In the genomic region with DNA sequence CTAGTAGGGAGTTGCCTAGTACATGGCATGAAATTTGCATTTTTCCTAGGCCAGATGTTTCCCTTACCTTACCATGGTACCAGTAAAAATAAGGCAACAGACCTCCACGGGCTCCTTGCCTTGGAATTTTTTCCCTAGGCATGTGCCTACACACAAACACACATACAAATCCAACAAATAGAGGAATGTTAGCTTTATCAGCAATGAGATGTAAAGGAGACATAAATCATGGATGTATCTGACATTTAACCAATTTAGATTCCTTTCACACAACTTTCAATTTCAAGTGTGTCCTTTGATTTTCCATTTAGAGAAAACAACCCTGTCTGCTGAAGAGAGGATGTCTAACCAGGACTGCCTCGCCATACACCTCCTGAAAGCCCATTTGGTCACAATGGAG, we compare ENCODE assay signal across 7 cellular contexts.
"Had no signal": no experiment of that assay in that cellular context is flagged by ENCODE, and none has a peak within 500 bp of the region (broad histone marks: within the 10 kb centered on the region; RNA-seq: fewer than 3 reads in every experiment).

No MANE protein-coding gene starts in this region.

- ATAC-seq: HCT116, HepG2 had no signal

- H3K4me2 ChIP-seq: KMS-11 had no signal

- H3K4me3 ChIP-seq: GM23248, HAP-1 had no signal

- H3K36me3 ChIP-seq: HAP-1 had no signal

- FAIRE-seq: HepG2 had no signal

- H2AFZ ChIP-seq: GM23248 had no signal

- H3K9me3 ChIP-seq: HAP-1 had no signal

- H3K27ac ChIP-seq: GM23248, KMS-11 had no signal

- H3K9ac ChIP-seq: GM23248, KMS-11 had no signal

- H3K4me1 ChIP-seq: HAP-1 had no signal

- DNase-seq: GM23248, H7, KBM-7 had no signal
